9 cellular contexts compared by ENCODE assay signal in the genomic region with DNA sequence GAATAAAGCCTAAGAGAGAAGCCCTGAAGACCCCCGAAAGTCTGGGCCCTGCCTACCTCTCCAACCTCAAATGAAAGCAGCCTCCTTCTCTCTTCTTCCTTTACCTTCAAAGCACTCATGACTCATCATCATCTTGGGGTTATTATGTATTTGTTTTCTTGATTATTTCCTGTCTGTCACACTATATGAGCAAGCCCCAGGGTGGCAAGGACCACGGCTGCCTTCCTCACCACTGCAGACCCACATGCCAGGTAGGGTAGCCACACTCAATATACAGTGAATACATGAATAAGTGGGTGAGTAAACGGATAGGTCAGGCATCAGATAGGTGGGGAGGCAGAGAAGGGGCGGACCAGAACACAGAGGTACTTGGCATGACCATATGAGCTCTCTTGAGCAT. TPM values are rescaled to one million over a fixed set of nuclear protein-coding genes. Genes with fewer than 3 reads are reported as not detected.
DNase-seq lines count a peak whose midpoint lies in the region; ATAC-seq, FAIRE-seq and TF ChIP-seq lines count a peak whose summit lies in the region.
"Had no signal": no experiment of that assay in that cellular context is flagged by ENCODE, and none has a peak within 500 bp of the region (broad histone marks: within the 10 kb centered on the region; RNA-seq: fewer than 3 reads in every experiment).

No MANE protein-coding gene starts in this region.

- POLR2A ChIA-PET in MCF 10A (lab: Yijun Ruan, JAX) (interaction anchor here (1.1 to 1.7 kb wide), 3 partner anchors 9 to 13 kb away, joined by 4 to 12 read pairs (median 5); partner anchors contain the start of genes DNTTIP1 and WFDC3), HepG2 (lab: Yijun Ruan, JAX) (interaction anchor here (1.2 kb wide), 1 partner anchor 9 kb away, joined by 4 read pairs; the partner anchor contains the start of genes DNTTIP1 and WFDC3)

- FAIRE-seq in HepG2 (lab: Jason Lieb, UNC) = no peak
- no peak for FAIRE-seq in GM12892 (lab: Jason Lieb, UNC)

- H3K27ac ChIP-seq in tibial artery = peak overlapping the region; percentile 85 to 94
- H3K27ac ChIP-seq in HepG2 (ENCODE audit: extremely low read length, insufficient read depth, low read length) = no peak overlapping the region

- TF ChIP-seq POLR2A in HepG2 (IDR thresholded peaks at IDR 0.05; ENCODE audit: insufficient read depth in 1 of 2, low read depth in 2 of 2, low read length in 2 of 2) (no peak), GM12892 (IDR thresholded peaks at IDR 0.05; ENCODE audit: low read depth, low read length) (no peak)

- 2% methylated on average over 4 of the region's 4 CpGs for WGBS in HepG2 (ENCODE audit: low lambda C conversion rate)

- CTCF ChIA-PET in MCF 10A (lab: Yijun Ruan, JAX) = interaction anchor here (0.9 to 3.7 kb wide), 5 partner anchors 9 to 420 kb away, joined by 3 to 19 read pairs (median 5); partner anchors contain the start of genes DNTTIP1 and WFDC3
- CTCF ChIA-PET in HepG2 (lab: Yijun Ruan, JAX; ENCODE audit: low intra/inter-chr PET ratio, low total read pairs) = no interaction called here

- peaks cover 3 to 60% (median 44%) of the 10 kb centered on the region in 4 donors for H3K4me1 ChIP-seq in tibial artery
- H3K4me1 ChIP-seq in HepG2 (ENCODE audit: insufficient read depth, low read length) = peaks cover 13% of the 10 kb centered on the region
- H3K4me1 ChIP-seq: BE2C had no signal

- H3K36me3 Mint-ChIP-seq in MCF 10A (ENCODE audit: insufficient read depth, unreplicated experiment) = no peaks in the 10 kb centered on the region
- H3K36me3 Mint-ChIP-seq: mesothelial cell of epicardium had no signal

- peak overlapping the region; percentile 88 for H3K27ac Mint-ChIP-seq in MCF 10A (ENCODE audit: low read depth, unreplicated experiment)
- H3K27ac Mint-ChIP-seq: mesothelial cell of epicardium had no signal

- no peaks in the 10 kb centered on the region for H3K9me3 Mint-ChIP-seq in MCF 10A (ENCODE audit: unreplicated experiment)
- H3K9me3 Mint-ChIP-seq: mesothelial cell of epicardium had no signal

- no peak overlapping the region for H3K4me2 ChIP-seq in HepG2 (ENCODE audit: low read depth, low read length)

- H3K27me3 ChIP-seq in tibial artery (no peaks in the 10 kb centered on the region), HepG2 (ENCODE audit: control insufficient read depth in 1 of 2, insufficient read depth in 2 of 2, low read length in 2 of 2) (peaks cover 0 to 17% of the 10 kb centered on the region in 2 experiments; a peak in 3 of 5 replicates)
- H3K27me3 ChIP-seq: BE2C had no signal

- no peaks in the 10 kb centered on the region for H3K27me3 Mint-ChIP-seq in MCF 10A (ENCODE audit: insufficient read depth, unreplicated experiment)

- H3K36me3 ChIP-seq in tibial artery (no peaks in the 10 kb centered on the region), HepG2 (replicated peaks in 1 of 2; ENCODE audit: control insufficient read depth in 1 of 2, insufficient read depth in 2 of 2, low read length in 2 of 2) (no peaks in the 10 kb centered on the region)
- H3K36me3 ChIP-seq: BE2C had no signal

- H3K4me3 ChIP-seq in tibial artery (no peak overlapping the region), HepG2 (replicated peaks in 1 of 3; ENCODE audit: insufficient read depth in 1 of 3, low read depth in 2 of 3, low read length in 3 of 3) (no peak overlapping the region)

- no peak for ATAC-seq in HepG2

- TF ChIP-seq EP300 in HepG2 (IDR thresholded peaks at IDR 0.05; ENCODE audit: low read depth in 2 of 2, low read length in 2 of 2) (no peak), HepG2 (CRISPR knock-in tag; IDR thresholded peaks at IDR 0.05; ENCODE audit: borderline replicate concordance) (no peak)

- no peak overlapping the region for H3K9ac ChIP-seq in HepG2 (ENCODE audit: insufficient read depth, low read depth, low read length)

- TF ChIP-seq CTCF in MCF 10A (IDR thresholded peaks at IDR 0.05; ENCODE audit: unreplicated experiment) (no peak), tibial artery (IDR thresholded peaks at IDR 0.05) (no peak), HepG2 (CRISPR knock-in tag; IDR thresholded peaks at IDR 0.05) (no peak)

- no peaks in the 10 kb centered on the region for H3K9me3 ChIP-seq in tibial artery
- no peaks in the 10 kb centered on the region for H3K9me3 ChIP-seq in HepG2 (ENCODE audit: low read length)
- H3K9me3 ChIP-seq: BE2C had no signal

- peak; percentile 27 for DNase-seq in activated gamma-delta T cell treated with Interleukin-2 at 50 U/mL for 16 hours
- DNase-seq in activated gamma-delta T cell (lab: John Stamatoyannopoulos, UW) = no peak
- no peak for DNase-seq in MCF 10A (ENCODE audit: unreplicated experiment)
- DNase-seq in tibial artery = no peak
- no peak for DNase-seq in HepG2 (ENCODE audit: low spot score)
- no peak for DNase-seq in GM12892 (ENCODE audit: insufficient read length)
- DNase-seq: BE2C, glutamatergic neuron had no signal

- H3K79me2 ChIP-seq in HepG2 (ENCODE audit: insufficient read depth, low read length) = no peaks in the 10 kb centered on the region

- in situ Hi-C loops in HepG2 (cut with HindIII; ENCODE audit: extremely low pct_ligation_motif_present, low pct_unique_long_range_greater_than_20kb) = loop anchor here (25.0 kb wide), 1 partner anchor 579 kb away; no protein-coding TSS in a partner anchor

- intact Hi-C loops in MCF 10A (cut with micrococcal nuclease) = no loop called here
- intact Hi-C loops in tibial artery (cut with DNase I; ENCODE audit: low total_unique reads) = no loop called here
- intact Hi-C loops in HepG2 (cut with micrococcal nuclease; ENCODE audit: unreplicated experiment) = no loop called here

- no peaks in the 10 kb centered on the region for H4K20me1 ChIP-seq in HepG2 (ENCODE audit: insufficient read depth, low read length)

- no peak for TF ChIP-seq RAD21 in HepG2 (CRISPR knock-in tag; IDR thresholded peaks at IDR 0.05)

- BruUV-seq in MCF 10A (replicated peaks; lab: Mats Ljungman, UMichigan) (no TSS peak), HepG2 (replicated peaks; lab: Mats Ljungman, UMichigan) (no TSS peak)

- peaks cover 57% of the 10 kb centered on the region for H3K4me1 Mint-ChIP-seq in MCF 10A (ENCODE audit: insufficient read depth, unreplicated experiment)

- no peak overlapping the region for H3K4me3 Mint-ChIP-seq in MCF 10A (ENCODE audit: unreplicated experiment)
- H3K4me3 Mint-ChIP-seq: mesothelial cell of epicardium had no signal

- no peak overlapping the region for H2AFZ ChIP-seq in HepG2 (ENCODE audit: low read length)

RNA-seq across cellular contexts. Expression of gene WFDC3, which starts 8.8 kb away (rescaled TPM):
- total RNA-seq in MCF 10A (2022) = 0.91 TPM in 1 of 2 replicates, not detected in the other
- total RNA-seq in HepG2 (2016; rRNA removed; fragmentation: Illumina TruSeq; extraction: Trizol) = 0.40 and 0.58 TPM in 2 replicates
- not detected in 2 replicates for total RNA-seq in HepG2 (2016; cell fraction: cytosol; rRNA removed; fragmentation: Illumina TruSeq; extraction: Trizol; ENCODE audit: low read depth)
- not detected in 2 replicates for total RNA-seq in HepG2 (2016; cell fraction: insoluble cytoplasmic fraction; rRNA removed; fragmentation: Illumina TruSeq; extraction: Trizol)
- total RNA-seq in HepG2 (2016; cell fraction: membrane; rRNA removed; fragmentation: Illumina TruSeq; extraction: Trizol) = not detected in 2 replicates
- not detected in 2 replicates for total RNA-seq in HepG2 (2016; cell fraction: nucleus; rRNA removed; fragmentation: Illumina TruSeq; extraction: Trizol)
- polyA plus RNA-seq in HepG2 (2011; rRNA removed) = 0.33 TPM in 1 of 2 replicates, not detected in the other
- 0.28 and 0.32 TPM in 2 replicates for polyA plus RNA-seq in HepG2 (2011; cell fraction: cytosol; rRNA removed)
- not detected in 2 replicates for polyA plus RNA-seq in HepG2 (2011; cell fraction: nucleus; rRNA removed)
- polyA plus RNA-seq in HepG2 (2012) = not detected in 2 replicates
- 0.69 TPM in 1 of 2 replicates, not detected in the other for polyA plus RNA-seq in HepG2 (2016; cell fraction: cytosol; fragmentation: Illumina TruSeq; extraction: Trizol; ENCODE audit: low read depth)
- 0.67 TPM in 1 of 2 replicates, not detected in the other for polyA plus RNA-seq in HepG2 (2016; cell fraction: insoluble cytoplasmic fraction; fragmentation: Illumina TruSeq; extraction: Trizol; ENCODE audit: low read depth)
- polyA plus RNA-seq in HepG2 (2016; cell fraction: membrane; fragmentation: Illumina TruSeq; extraction: Trizol; ENCODE audit: low read depth) = 0.76 TPM in 1 of 2 replicates, not detected in the other
- polyA plus RNA-seq in HepG2 (2016; cell fraction: nucleus; fragmentation: Illumina TruSeq; extraction: Trizol; ENCODE audit: insufficient read depth, low read depth) = not detected in 2 replicates
- not detected in 2 replicates for polyA minus RNA-seq in HepG2 (2011; rRNA and poly(A)+ RNA removed; ENCODE audit: low replicate concordance)
- not detected in 2 replicates for polyA minus RNA-seq in HepG2 (2011; cell fraction: cytosol; rRNA and poly(A)+ RNA removed)
- polyA minus RNA-seq in HepG2 (2011; cell fraction: nucleus; rRNA and poly(A)+ RNA removed) = 1.0 TPM in 1 of 2 replicates, not detected in the other
- not detected for polyA plus RNA-seq in GM12892 (2012; ENCODE audit: missing spikeins)
- total RNA-seq: mesothelial cell of epicardium had no signal

RNA-seq across cellular contexts. Expression of gene DNTTIP1, which starts 8.9 kb away (rescaled TPM):
- 41.6 and 51.6 TPM in 2 replicates for total RNA-seq in MCF 10A (2022)
- total RNA-seq in HepG2 (2016; rRNA removed; fragmentation: Illumina TruSeq; extraction: Trizol) = 23.2 and 40.1 TPM in 2 replicates
- 7.7 TPM in 2 replicates for total RNA-seq in HepG2 (2016; cell fraction: cytosol; rRNA removed; fragmentation: Illumina TruSeq; extraction: Trizol; ENCODE audit: low read depth)
- total RNA-seq in HepG2 (2016; cell fraction: insoluble cytoplasmic fraction; rRNA removed; fragmentation: Illumina TruSeq; extraction: Trizol) = 24.8 and 38.1 TPM in 2 replicates
- 16.6 and 17.9 TPM in 2 replicates for total RNA-seq in HepG2 (2016; cell fraction: membrane; rRNA removed; fragmentation: Illumina TruSeq; extraction: Trizol)
- 22.3 and 25.4 TPM in 2 replicates for total RNA-seq in HepG2 (2016; cell fraction: nucleus; rRNA removed; fragmentation: Illumina TruSeq; extraction: Trizol)
- polyA plus RNA-seq in HepG2 (2011; rRNA removed) = 56.7 and 56.8 TPM in 2 replicates
- polyA plus RNA-seq in HepG2 (2011; cell fraction: cytosol; rRNA removed) = 53.3 and 67.0 TPM in 2 replicates
- 32.3 and 33.3 TPM in 2 replicates for polyA plus RNA-seq in HepG2 (2011; cell fraction: nucleus; rRNA removed)
- polyA plus RNA-seq in HepG2 (2012) = 30.3 and 40.0 TPM in 2 replicates
- 14.1 and 14.5 TPM in 2 replicates for polyA plus RNA-seq in HepG2 (2016; cell fraction: cytosol; fragmentation: Illumina TruSeq; extraction: Trizol; ENCODE audit: low read depth)
- 67.9 and 72.1 TPM in 2 replicates for polyA plus RNA-seq in HepG2 (2016; cell fraction: insoluble cytoplasmic fraction; fragmentation: Illumina TruSeq; extraction: Trizol; ENCODE audit: low read depth)
- 21.7 and 24.7 TPM in 2 replicates for polyA plus RNA-seq in HepG2 (2016; cell fraction: membrane; fragmentation: Illumina TruSeq; extraction: Trizol; ENCODE audit: low read depth)
- polyA plus RNA-seq in HepG2 (2016; cell fraction: nucleus; fragmentation: Illumina TruSeq; extraction: Trizol; ENCODE audit: insufficient read depth, low read depth) = 53.7 and 62.4 TPM in 2 replicates
- polyA minus RNA-seq in HepG2 (2011; rRNA and poly(A)+ RNA removed; ENCODE audit: low replicate concordance) = 18.2 and 34.1 TPM in 2 replicates
- polyA minus RNA-seq in HepG2 (2011; cell fraction: cytosol; rRNA and poly(A)+ RNA removed) = 20.2 and 22.0 TPM in 2 replicates
- polyA minus RNA-seq in HepG2 (2011; cell fraction: nucleus; rRNA and poly(A)+ RNA removed) = 11.3 and 22.8 TPM in 2 replicates
- 18.0 TPM for polyA plus RNA-seq in GM12892 (2012; ENCODE audit: missing spikeins)

RNA-seq across cellular contexts. Expression of gene UBE2C, which starts 29.6 kb away (rescaled TPM):
- total RNA-seq in MCF 10A (2022) = 98.4 and 107 TPM in 2 replicates
- total RNA-seq in HepG2 (2016; rRNA removed; fragmentation: Illumina TruSeq; extraction: Trizol) = 123 and 139 TPM in 2 replicates
- total RNA-seq in HepG2 (2016; cell fraction: cytosol; rRNA removed; fragmentation: Illumina TruSeq; extraction: Trizol; ENCODE audit: low read depth) = 108 and 125 TPM in 2 replicates
- total RNA-seq in HepG2 (2016; cell fraction: insoluble cytoplasmic fraction; rRNA removed; fragmentation: Illumina TruSeq; extraction: Trizol) = 118 and 139 TPM in 2 replicates
- total RNA-seq in HepG2 (2016; cell fraction: membrane; rRNA removed; fragmentation: Illumina TruSeq; extraction: Trizol) = 79.5 and 81.6 TPM in 2 replicates
- 34.2 and 41.5 TPM in 2 replicates for total RNA-seq in HepG2 (2016; cell fraction: nucleus; rRNA removed; fragmentation: Illumina TruSeq; extraction: Trizol)
- polyA plus RNA-seq in HepG2 (2011; rRNA removed) = 58.6 and 100 TPM in 2 replicates
- polyA plus RNA-seq in HepG2 (2011; cell fraction: cytosol; rRNA removed) = 63.8 and 96.2 TPM in 2 replicates
- 29.8 and 37.6 TPM in 2 replicates for polyA plus RNA-seq in HepG2 (2011; cell fraction: nucleus; rRNA removed)
- 47.4 and 65.0 TPM in 2 replicates for polyA plus RNA-seq in HepG2 (2012)
- polyA plus RNA-seq in HepG2 (2016; cell fraction: cytosol; fragmentation: Illumina TruSeq; extraction: Trizol; ENCODE audit: low read depth) = 79.9 and 83.0 TPM in 2 replicates
- polyA plus RNA-seq in HepG2 (2016; cell fraction: insoluble cytoplasmic fraction; fragmentation: Illumina TruSeq; extraction: Trizol; ENCODE audit: low read depth) = 212 and 226 TPM in 2 replicates
- 72.2 and 74.7 TPM in 2 replicates for polyA plus RNA-seq in HepG2 (2016; cell fraction: membrane; fragmentation: Illumina TruSeq; extraction: Trizol; ENCODE audit: low read depth)
- 105 and 106 TPM in 2 replicates for polyA plus RNA-seq in HepG2 (2016; cell fraction: nucleus; fragmentation: Illumina TruSeq; extraction: Trizol; ENCODE audit: insufficient read depth, low read depth)
- 49.8 and 263 TPM in 2 replicates for polyA minus RNA-seq in HepG2 (2011; rRNA and poly(A)+ RNA removed; ENCODE audit: low replicate concordance)
- polyA minus RNA-seq in HepG2 (2011; cell fraction: cytosol; rRNA and poly(A)+ RNA removed) = 28.6 and 38.5 TPM in 2 replicates
- polyA minus RNA-seq in HepG2 (2011; cell fraction: nucleus; rRNA and poly(A)+ RNA removed) = 13.6 and 17.3 TPM in 2 replicates
- polyA plus RNA-seq in GM12892 (2012; ENCODE audit: missing spikeins) = 61.6 TPM

RNA-seq across cellular contexts. Expression of gene TNNC2, which starts 44.2 kb away (rescaled TPM):
- total RNA-seq in MCF 10A (2022) (0.79 TPM in 1 of 2 replicates, not detected in the other), HepG2 (2016; rRNA removed; fragmentation: Illumina TruSeq; extraction: Trizol) (4.7 and 7.1 TPM in 2 replicates)
- total RNA-seq in HepG2 (2016; cell fraction: cytosol; rRNA removed; fragmentation: Illumina TruSeq; extraction: Trizol; ENCODE audit: low read depth) = 1.9 TPM in 2 replicates
- total RNA-seq in HepG2 (2016; cell fraction: insoluble cytoplasmic fraction; rRNA removed; fragmentation: Illumina TruSeq; extraction: Trizol) = 3.9 and 7.3 TPM in 2 replicates
- 1.4 and 2.9 TPM in 2 replicates for total RNA-seq in HepG2 (2016; cell fraction: membrane; rRNA removed; fragmentation: Illumina TruSeq; extraction: Trizol)
- 0.78 and 1.0 TPM in 2 replicates for total RNA-seq in HepG2 (2016; cell fraction: nucleus; rRNA removed; fragmentation: Illumina TruSeq; extraction: Trizol)
- polyA plus RNA-seq in HepG2 (2011; rRNA removed) = 1.8 and 2.5 TPM in 2 replicates
- 4.6 and 5.7 TPM in 2 replicates for polyA plus RNA-seq in HepG2 (2011; cell fraction: cytosol; rRNA removed)
- polyA plus RNA-seq in HepG2 (2011; cell fraction: nucleus; rRNA removed) = 1.7 and 1.9 TPM in 2 replicates
- polyA plus RNA-seq in HepG2 (2012) = 2.2 and 3.6 TPM in 2 replicates
- polyA plus RNA-seq in HepG2 (2016; cell fraction: cytosol; fragmentation: Illumina TruSeq; extraction: Trizol; ENCODE audit: low read depth) = 1.7 and 2.4 TPM in 2 replicates
- polyA plus RNA-seq in HepG2 (2016; cell fraction: insoluble cytoplasmic fraction; fragmentation: Illumina TruSeq; extraction: Trizol; ENCODE audit: low read depth) = 8.8 and 10.1 TPM in 2 replicates
- polyA plus RNA-seq in HepG2 (2016; cell fraction: membrane; fragmentation: Illumina TruSeq; extraction: Trizol; ENCODE audit: low read depth) = 1.5 and 1.8 TPM in 2 replicates
- 3.3 and 3.6 TPM in 2 replicates for polyA plus RNA-seq in HepG2 (2016; cell fraction: nucleus; fragmentation: Illumina TruSeq; extraction: Trizol; ENCODE audit: insufficient read depth, low read depth)
- 1.7 and 2.9 TPM in 2 replicates for polyA minus RNA-seq in HepG2 (2011; rRNA and poly(A)+ RNA removed; ENCODE audit: low replicate concordance)
- 1.3 TPM in 1 of 2 replicates, not detected in the other for polyA minus RNA-seq in HepG2 (2011; cell fraction: cytosol; rRNA and poly(A)+ RNA removed)
- 1.3 and 1.7 TPM in 2 replicates for polyA minus RNA-seq in HepG2 (2011; cell fraction: nucleus; rRNA and poly(A)+ RNA removed)
- not detected for polyA plus RNA-seq in GM12892 (2012; ENCODE audit: missing spikeins)

RNA-seq across cellular contexts. Expression of gene SNX21, which starts 50.7 kb away (rescaled TPM):
- 8.5 and 13.9 TPM in 2 replicates for total RNA-seq in MCF 10A (2022)
- 9.3 and 12.8 TPM in 2 replicates for total RNA-seq in HepG2 (2016; rRNA removed; fragmentation: Illumina TruSeq; extraction: Trizol)
- total RNA-seq in HepG2 (2016; cell fraction: cytosol; rRNA removed; fragmentation: Illumina TruSeq; extraction: Trizol; ENCODE audit: low read depth) = 3.2 and 4.1 TPM in 2 replicates
- total RNA-seq in HepG2 (2016; cell fraction: insoluble cytoplasmic fraction; rRNA removed; fragmentation: Illumina TruSeq; extraction: Trizol) = 8.3 and 13.1 TPM in 2 replicates
- total RNA-seq in HepG2 (2016; cell fraction: membrane; rRNA removed; fragmentation: Illumina TruSeq; extraction: Trizol) = 8.2 and 11.5 TPM in 2 replicates
- total RNA-seq in HepG2 (2016; cell fraction: nucleus; rRNA removed; fragmentation: Illumina TruSeq; extraction: Trizol) = 8.8 and 9.6 TPM in 2 replicates
- polyA plus RNA-seq in HepG2 (2011; rRNA removed) = 7.7 and 9.3 TPM in 2 replicates
- 5.3 and 8.0 TPM in 2 replicates for polyA plus RNA-seq in HepG2 (2011; cell fraction: cytosol; rRNA removed)
- polyA plus RNA-seq in HepG2 (2011; cell fraction: nucleus; rRNA removed) = 19.8 and 23.5 TPM in 2 replicates
- 2.8 and 3.5 TPM in 2 replicates for polyA plus RNA-seq in HepG2 (2012)
- polyA plus RNA-seq in HepG2 (2016; cell fraction: cytosol; fragmentation: Illumina TruSeq; extraction: Trizol; ENCODE audit: low read depth) = 3.6 and 3.9 TPM in 2 replicates
- 9.9 and 11.5 TPM in 2 replicates for polyA plus RNA-seq in HepG2 (2016; cell fraction: insoluble cytoplasmic fraction; fragmentation: Illumina TruSeq; extraction: Trizol; ENCODE audit: low read depth)
- 7.4 and 8.6 TPM in 2 replicates for polyA plus RNA-seq in HepG2 (2016; cell fraction: membrane; fragmentation: Illumina TruSeq; extraction: Trizol; ENCODE audit: low read depth)
- 12.4 and 16.9 TPM in 2 replicates for polyA plus RNA-seq in HepG2 (2016; cell fraction: nucleus; fragmentation: Illumina TruSeq; extraction: Trizol; ENCODE audit: insufficient read depth, low read depth)
- polyA minus RNA-seq in HepG2 (2011; rRNA and poly(A)+ RNA removed; ENCODE audit: low replicate concordance) = 4.7 and 14.9 TPM in 2 replicates
- 5.2 and 5.3 TPM in 2 replicates for polyA minus RNA-seq in HepG2 (2011; cell fraction: cytosol; rRNA and poly(A)+ RNA removed)
- 13.4 and 17.7 TPM in 2 replicates for polyA minus RNA-seq in HepG2 (2011; cell fraction: nucleus; rRNA and poly(A)+ RNA removed)
- polyA plus RNA-seq in GM12892 (2012; ENCODE audit: missing spikeins) = 0.81 TPM
